13 cellular contexts compared by ENCODE assay signal in genomic region chr20:37342231-37343177, GRCh38. TPM values are rescaled to one million over a fixed set of nuclear protein-coding genes. Genes with fewer than 3 reads are reported as not detected.
A peak's percentile ranks its signal among the peaks of the same experiment; 100 is the strongest.
DNase-seq lines count a peak whose midpoint lies in the region; ATAC-seq, FAIRE-seq and TF ChIP-seq lines count a peak whose summit lies in the region.
"Had no signal": no experiment of that assay in that cellular context is flagged by ENCODE, and none has a peak within 500 bp of the region (broad histone marks: within the 10 kb centered on the region; RNA-seq: fewer than 3 reads in every experiment).

No MANE protein-coding gene starts in this region.

- H3K9ac ChIP-seq in DND-41 (ENCODE audit: low read depth, low read length) (no peak overlapping the region), trophoblast cell (ENCODE audit: low read length) (no peak overlapping the region), kidney (ENCODE audit: low read length in 2 of 2) (no peak overlapping the region)

- FAIRE-seq in bronchial epithelial cell (lab: Jason Lieb, UNC), result no peak
- FAIRE-seq in kidney (lab: Jason Lieb, UNC), result no peak

- H3K23ac ChIP-seq in trophoblast cell (ENCODE audit: low read length), result no peak overlapping the region

- no peak overlapping the region for H3K27ac ChIP-seq in DND-41 (ENCODE audit: low read length)
- no peak overlapping the region for H3K27ac ChIP-seq in trophoblast cell (ENCODE audit: low read depth, low read length)
- no peak overlapping the region for H3K27ac ChIP-seq in kidney (ENCODE audit: low read depth in 2 of 2, low read length in 2 of 2)
- H3K27ac ChIP-seq in prostate gland, result no peak overlapping the region

- no peak for ATAC-seq in DND-41 (ENCODE audit: insufficient read depth, low read depth)

- H3K9me3 ChIP-seq in DND-41 (ENCODE audit: insufficient read depth, low read length, severe bottlenecking) (no peaks in the 10 kb centered on the region), trophoblast cell (ENCODE audit: insufficient read depth, low read depth, low read length) (no peaks in the 10 kb centered on the region), kidney (ENCODE audit: control insufficient read depth in 1 of 2, low read length in 2 of 2) (no peaks in the 10 kb centered on the region), prostate gland (no peaks in the 10 kb centered on the region)
- H3K9me3 ChIP-seq: MG63 had no signal

- no peak overlapping the region for H2BK5ac ChIP-seq in trophoblast cell (ENCODE audit: low read depth, low read length, poor library complexity)

- H3K79me2 ChIP-seq in DND-41 (ENCODE audit: insufficient read depth, low read length) (peaks cover 6% of the 10 kb centered on the region; the same call in 1 of the 2 replicates), trophoblast cell (ENCODE audit: control insufficient read depth, insufficient read depth, low read length, poor library complexity) (peaks cover 22% of the 10 kb centered on the region)

- no CpG with 5 or more reads among the region's 4 CpGs for WGBS in trophoblast cell (ENCODE audit: extremely low coverage, insufficient coverage, insufficient read length)
- 82% methylated on average over 4 of the region's 4 CpGs for WGBS in prostate gland

- H3K36me3 ChIP-seq in DND-41 (ENCODE audit: insufficient read depth, low read length), result no peaks in the 10 kb centered on the region
- no peaks in the 10 kb centered on the region for H3K36me3 ChIP-seq in bronchial epithelial cell (ENCODE audit: control insufficient read depth, insufficient read depth, low read length)
- H3K36me3 ChIP-seq in trophoblast cell (ENCODE audit: control insufficient read depth in 1 of 2, insufficient read depth in 2 of 2, low read length in 2 of 2), result peaks cover 5 to 7% of the 10 kb centered on the region in 2 experiments
- no peaks in the 10 kb centered on the region for H3K36me3 ChIP-seq in kidney (ENCODE audit: control insufficient read depth in 1 of 2, insufficient read depth in 2 of 2, low read length in 2 of 2)
- no peaks in the 10 kb centered on the region for H3K36me3 ChIP-seq in prostate gland

- no peak overlapping the region for H4K12ac ChIP-seq in trophoblast cell (ENCODE audit: low read depth, low read length)

- H2AFZ ChIP-seq in DND-41 (ENCODE audit: low read depth, low read length) (no peak overlapping the region), trophoblast cell (ENCODE audit: insufficient read depth, low read length, poor library complexity) (no peak overlapping the region)

- H3K79me1 ChIP-seq in trophoblast cell (ENCODE audit: low read length), result peaks cover 69% of the 10 kb centered on the region

- no peak for TF ChIP-seq POLR2A in prostate gland (IDR thresholded peaks at IDR 0.05)

- H4K91ac ChIP-seq in trophoblast cell (ENCODE audit: low read depth, low read length), result peak overlapping the region; percentile 40

- H3K27me3 ChIP-seq in DND-41 (ENCODE audit: insufficient read depth, low read length, poor library complexity), result no peaks in the 10 kb centered on the region
- H3K27me3 ChIP-seq in bronchial epithelial cell (ENCODE audit: control insufficient read depth, insufficient read depth, low read length), result no peaks in the 10 kb centered on the region
- H3K27me3 ChIP-seq in trophoblast cell (ENCODE audit: insufficient read depth, low read length), result no peaks in the 10 kb centered on the region
- H3K27me3 ChIP-seq in prostate gland (replicated peaks; ENCODE audit: insufficient read depth), result no peaks in the 10 kb centered on the region
- H3K27me3 ChIP-seq: MG63 had no signal

- no peak overlapping the region for H3K4ac ChIP-seq in trophoblast cell (ENCODE audit: low read depth, low read length)

- 0 out of 2 replicates have a peak, but pooled peaks cover 2% of the 10 kb centered on the region for H4K20me1 ChIP-seq in DND-41 (ENCODE audit: insufficient read depth, low read length)

- TF ChIP-seq CTCF in DND-41 (IDR thresholded peaks at IDR 0.05; ENCODE audit: borderline replicate concordance, extremely low read depth, low read length, poor library complexity, severe bottlenecking) (peak; percentile 9), bronchial epithelial cell (IDR thresholded peaks at IDR 0.05; ENCODE audit: insufficient read depth, low read length, severe bottlenecking) (peak; percentile 19), kidney (IDR thresholded peaks at IDR 0.05; ENCODE audit: borderline replicate concordance, extremely low read depth, insufficient read depth) (no peak), prostate gland (IDR thresholded peaks at IDR 0.05) (no peak)

- H4K8ac ChIP-seq in trophoblast cell (ENCODE audit: low read depth, low read length), result no peak overlapping the region

- peak overlapping the region; percentile 7 for H3K18ac ChIP-seq in trophoblast cell (ENCODE audit: low read length)

- peak overlapping the region; percentile 9 for H2AK5ac ChIP-seq in trophoblast cell (ENCODE audit: low read length)

- H3K4me3 ChIP-seq in DND-41 (ENCODE audit: low read depth in 1 of 2, low read length in 2 of 2) (no peak overlapping the region), bronchial epithelial cell (ENCODE audit: low read depth, low read length) (no peak overlapping the region), trophoblast cell (ENCODE audit: low read depth, low read length) (no peak overlapping the region), kidney (ENCODE audit: low read length in 2 of 2) (no peak overlapping the region), prostate gland (no peak overlapping the region)
- H3K4me3 ChIP-seq: lung, MG63 had no signal

- H2BK12ac ChIP-seq in trophoblast cell (ENCODE audit: low read length), result peak overlapping the region; percentile 61

- H3K4me1 ChIP-seq in DND-41 (ENCODE audit: insufficient read depth, low read length), result peaks cover 15% of the 10 kb centered on the region
- H3K4me1 ChIP-seq in trophoblast cell (ENCODE audit: control insufficient read depth in 1 of 2, insufficient read depth in 2 of 2, low read length in 2 of 2), result peaks cover 24 to 38% of the 10 kb centered on the region in 2 experiments
- peaks cover 17% of the 10 kb centered on the region in 2 donors for H3K4me1 ChIP-seq in kidney (ENCODE audit: control insufficient read depth in 1 of 2, insufficient read depth in 1 of 2, low read depth in 1 of 2, low read length in 2 of 2)
- peaks cover 15% of the 10 kb centered on the region for H3K4me1 ChIP-seq in prostate gland (replicated peaks)

- peak overlapping the region; percentile 28 for H2BK120ac ChIP-seq in trophoblast cell (ENCODE audit: insufficient read depth, low read length, poor library complexity)

- DNase-seq in DND-41, result no peak
- peak; percentile 52 for DNase-seq in HT-29 (ENCODE audit: low spot score)
- DNase-seq in bronchial epithelial cell (ENCODE audit: low read depth), result no peak
- DNase-seq in trophoblast cell, result no peak
- DNase-seq in kidney, result no peak
- no peak for DNase-seq in NCI-H1048 (lab: John Stamatoyannopoulos, UW)
- DNase-seq in prostate gland (ENCODE audit: low spot score), result no peak
- DNase-seq in putamen (ENCODE audit: low spot score), result no peak
- DNase-seq: effector CD8-positive, alpha-beta T cell; MG63; RPMI8226; stimulated activated CD4-positive, alpha-beta T cell treated with anti-CD3 and anti-CD28 coated beads, Interleukin-4, amount 100 ng/mL, for 4 hours had no signal

- peak overlapping the region; percentile 1 for H3K14ac ChIP-seq in trophoblast cell (ENCODE audit: low read length)

- H3K4me2 ChIP-seq in DND-41 (ENCODE audit: insufficient read depth, low read length) (no peak overlapping the region), trophoblast cell (ENCODE audit: low read length) (no peak overlapping the region)

- intact Hi-C loops in kidney (cut with DNase I) (no loop called here), prostate gland (cut with DNase I) (no loop called here)

RNA-seq across cellular contexts. Expression of gene SRC, which starts 3.4 kb away (rescaled TPM):
- 113 and 161 TPM in 2 replicates for total RNA-seq in HT-29 (2014; rRNA removed; shearing (Covaris generic))
- total RNA-seq in bronchial epithelial cell, result 16.6 and 18.2 TPM in 2 replicates
- 188 and 198 TPM in 2 replicates for polyA plus RNA-seq in trophoblast cell (2013)
- total RNA-seq in kidney, result 70.0 TPM
- polyA plus RNA-seq in kidney (ENCODE audit: insufficient read depth, low read depth, low replicate concordance), result 28.5 TPM
- 100 to 1,000 TPM in 1 of 2 donors, 10 to 100 TPM in 1; 61.2 to 149 TPM for total RNA-seq in prostate gland

RNA-seq across cellular contexts. Expression of gene MANBAL, which starts 53.0 kb away (rescaled TPM):
- total RNA-seq in HT-29 (2014; rRNA removed; shearing (Covaris generic)), result 28.0 and 33.1 TPM in 2 replicates
- total RNA-seq in bronchial epithelial cell, result 14.8 and 21.1 TPM in 2 replicates
- polyA plus RNA-seq in trophoblast cell (2013), result 61.2 and 63.9 TPM in 2 replicates
- 45.7 TPM for total RNA-seq in kidney
- polyA plus RNA-seq in kidney (ENCODE audit: insufficient read depth, low read depth, low replicate concordance), result 93.3 TPM
- total RNA-seq in prostate gland, result 10 to 100 TPM; 28.9 to 39.4 TPM

Comparison
In these comparisons a context has a peak if more than half of its experiments do, and no peak if none do; other contexts are left out.
1. CTCF ChIP-seq: peak in DND-41 (single experiment) and bronchial epithelial cell (single experiment); none in kidney (single experiment) and prostate gland (0 of 4).